In the genomic region with DNA sequence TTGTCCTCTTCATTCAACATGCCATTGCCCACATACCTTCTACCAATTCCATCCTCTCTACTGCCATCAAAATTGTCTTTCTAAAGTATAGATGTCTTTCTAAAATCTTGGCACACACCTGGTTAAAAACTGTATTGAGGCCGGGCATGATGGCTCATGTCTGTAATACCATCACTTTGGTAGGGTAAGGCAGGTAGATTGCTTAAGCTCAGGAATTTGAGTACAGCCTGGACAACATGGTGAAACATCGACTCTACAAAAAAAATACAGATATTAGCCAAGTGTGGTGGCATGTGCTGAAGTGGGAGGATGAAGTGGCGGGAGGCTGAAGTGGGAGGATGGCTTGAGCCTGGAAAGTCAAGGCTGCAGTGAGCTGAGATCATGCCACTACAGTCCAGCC, we compare ENCODE assay signal across 26 cellular contexts.
"Had no signal": no experiment of that assay in that cellular context is flagged by ENCODE, and none has a peak within 500 bp of the region (broad histone marks: within the 10 kb centered on the region; RNA-seq: fewer than 3 reads in every experiment).

No MANE protein-coding gene starts in this region.

- H3K27ac ChIP-seq: hepatocyte, left lung, lower lobe of right lung, neural progenitor cell, neutrophil, parathyroid adenoma, right atrium auricular region, right lobe of liver, tibial nerve, uterus had no signal

- FAIRE-seq: kidney had no signal

- H3K4me1 ChIP-seq: left lung, lower lobe of right lung, parathyroid adenoma, right atrium auricular region, right lobe of liver, tibial nerve, uterus had no signal

- ATAC-seq: left colon; left lung; lower lobe of right lung; natural killer cell; right lobe of liver; stimulated activated memory B cell treated with anti-CD40 and anti-IgM and Interleukin-4, amounts not matched to agents 10 μg/mL and 1 μg/mL and 100 μg/mL, for 72 hours; stimulated activated naive CD8-positive, alpha-beta T cell treated with anti-CD3 and anti-CD28 coated beads, Interleukin-15, amount 100 ng/mL, for 72 hours had no signal

- H3K9me3 ChIP-seq: left lung, lower lobe of right lung, neutrophil, right atrium auricular region, right lobe of liver, tibial nerve, uterus had no signal

- H3K79me2 ChIP-seq: hepatocyte, parathyroid adenoma had no signal

- H3K9ac ChIP-seq: neural progenitor cell, parathyroid adenoma had no signal

- H3K27me3 ChIP-seq: hepatocyte, left lung, neural progenitor cell, neutrophil, right atrium auricular region, right lobe of liver, tibial nerve, uterus had no signal

- H2AFZ ChIP-seq: hepatocyte, neural progenitor cell, parathyroid adenoma had no signal

- H3K4me2 ChIP-seq: hepatocyte, neural progenitor cell, smooth muscle cell had no signal

- H3K4me3 ChIP-seq: hepatocyte, left lung, lower lobe of right lung, neural progenitor cell, right atrium auricular region, right lobe of liver, smooth muscle cell, tibial nerve, uterus had no signal

- H3K36me3 ChIP-seq: left lung, lower lobe of right lung, neural progenitor cell, neutrophil, right atrium auricular region, right lobe of liver, tibial nerve, uterus had no signal

- DNase-seq: kidney; left colon; left lung; lower lobe of right lung; mesendoderm; naive B cell; natural killer cell; nephron progenitor cell; occipital lobe; right lobe of liver; stimulated activated CD4-positive, alpha-beta T cell treated with anti-CD3 and anti-CD28 coated beads, Interleukin-1b, Interleukin-23, amount 100 ng/mL, for 48 hours; stimulated activated CD4-positive, alpha-beta T cell treated with anti-CD3 and anti-CD28 coated beads, Interleukin-2, amount 100 ng/mL, for 48 hours; stimulated activated CD4-positive, alpha-beta T cell treated with anti-CD3 and anti-CD28 coated beads, Interleukin-4, amount 100 ng/mL, for 4 hours; stimulated activated CD8-positive, alpha-beta memory T cell treated with anti-CD3 and anti-CD28 coated beads, Interleukin-4, amount 100 ng/mL, for 48 hours; stimulated activated naive CD4-positive, alpha-beta T cell treated with Interleukin-2 at 50 U/mL for 16 hours; stimulated activated naive CD8-positive, alpha-beta T cell treated with anti-CD3 and anti-CD28 coated beads, Interleukin-15, amount 100 ng/mL, for 72 hours; substantia nigra; uterus had no signal
